In genomic region chr1:235111107-235111506, GRCh38 we compare ENCODE assay signal across 16 cellular contexts. TPM values are rescaled to one million over a fixed set of nuclear protein-coding genes. Genes with fewer than 3 reads are reported as not detected.
DNase-seq lines count a peak whose midpoint lies in the region; ATAC-seq, FAIRE-seq and TF ChIP-seq lines count a peak whose summit lies in the region.
"Had no signal": no experiment of that assay in that cellular context is flagged by ENCODE, and none has a peak within 500 bp of the region (broad histone marks: within the 10 kb centered on the region; RNA-seq: fewer than 3 reads in every experiment).

No MANE protein-coding gene starts in this region.

- H4K20me1 ChIP-seq in K562 (replicated peaks; ENCODE audit: control insufficient read depth, insufficient read depth, low read length) = no peaks in the 10 kb centered on the region

- no peak for TF ChIP-seq CTCF in K562 (IDR thresholded peaks at IDR 0.05 in 2 of 3, conservative IDR thresholded peaks at IDR 0.05 in 1 of 3; ENCODE audit: insufficient read depth in 2 of 3, low read depth in 1 of 3, low read length in 3 of 3)
- no peak for TF ChIP-seq CTCF in breast epithelium (IDR thresholded peaks at IDR 0.05)

- H3K9me3 ChIP-seq in K562 (replicated peaks; ENCODE audit: control insufficient read depth, insufficient read depth, low read depth, low read length) (no peaks in the 10 kb centered on the region), breast epithelium (no peaks in the 10 kb centered on the region)
- H3K9me3 ChIP-seq: A549, BE2C, HAP-1 had no signal

- no peak for ATAC-seq in activated naive CD4-positive, alpha-beta T cell treated with anti-CD3 and anti-CD28 coated beads, Interleukin-2, amount 50 U/mL, for 72 hours
- no peak for ATAC-seq in K562
- no peak for ATAC-seq in GM19463 (IDR thresholded peaks at IDR 0.05; ENCODE audit: unreplicated experiment)
- ATAC-seq: A549 had no signal

- H3K9ac ChIP-seq in K562 (ENCODE audit: insufficient read depth in 1 of 2, low read depth in 2 of 2, low read length in 2 of 2) = no peak overlapping the region

- BruUV-seq in K562 (replicated peaks; lab: Mats Ljungman, UMichigan) = no TSS peak

- H3K27ac Mint-ChIP-seq in activated naive CD4-positive, alpha-beta T cell treated with anti-CD3 and anti-CD28 coated beads, Interleukin-2, amount 50 U/mL, for 72 hours = peak overlapping the region; percentile 44 to 49

- no peak overlapping the region for H2AFZ ChIP-seq in K562 (ENCODE audit: low read depth, low read length)

- intact Hi-C loops in K562 (cut with micrococcal nuclease) (no loop called here), breast epithelium (cut with DNase I; ENCODE audit: low total_unique reads) (no loop called here)

- H3K4me2 ChIP-seq in K562 (ENCODE audit: insufficient read depth, low read length) = no peak overlapping the region
- H3K4me2 ChIP-seq: A549 had no signal

- no peak for TF ChIP-seq RAD21 in K562 (CRISPR knock-in tag; conservative IDR thresholded peaks at IDR 0.05 in 1 of 2, IDR thresholded peaks at IDR 0.05 in 1 of 2)

- TF ChIP-seq POLR2A in K562 (conservative IDR thresholded peaks at IDR 0.05) (no peak), breast epithelium (IDR thresholded peaks at IDR 0.05) (no peak)

- no peak overlapping the region for H3K4me3 ChIP-seq in K562
- no peak overlapping the region for H3K4me3 ChIP-seq in breast epithelium
- H3K4me3 ChIP-seq: A549, HAP-1 had no signal

- no peak for DNase-seq in activated naive CD4-positive, alpha-beta T cell treated with anti-CD3 and anti-CD28 coated beads, Interleukin-2, amount 50 U/mL, for 72 hours (ENCODE audit: low spot score in 2 of 2)
- DNase-seq in activated naive CD4-positive, alpha-beta T cell treated with Interleukin-2 at 50 U/mL for 16 hours = no peak
- no peak for DNase-seq in RCC 7860 (ENCODE audit: low spot score)
- DNase-seq in K562 (ENCODE audit: extremely low read depth in 1 of 4, low spot score in 3 of 4) = no peak
- no peak for DNase-seq in breast epithelium (ENCODE audit: low spot score in 2 of 2)
- DNase-seq in SHP77 treated with DMSO at 0.1 percent for 48 hours (lab: John Stamatoyannopoulos, UW) = no peak
- DNase-seq: BE2C; CD4-positive, alpha-beta memory T cell; DMS79 had no signal

- H3K9me1 ChIP-seq in K562 (ENCODE audit: control insufficient read depth, insufficient read depth, low read length) = peaks cover 3% of the 10 kb centered on the region

- H3K36me3 ChIP-seq in K562 (ENCODE audit: control insufficient read depth, insufficient read depth, low read length) (peaks cover 90% of the 10 kb centered on the region), breast epithelium (no peaks in the 10 kb centered on the region)

- TF ChIP-seq EP300 in K562 (IDR thresholded peaks at IDR 0.05; ENCODE audit: low read length) = no peak

- H3K27ac ChIP-seq in K562 (ENCODE audit: extremely low read depth, low read depth, low read length) (no peak overlapping the region), breast epithelium (no peak overlapping the region)
- H3K27ac ChIP-seq: A549, C4-2B, HL-60 had no signal

- POLR2A ChIA-PET in K562 (lab: Yijun Ruan, JAX) = no interaction called here

- FAIRE-seq in RCC 7860 (lab: Jason Lieb, UNC) (peak; percentile 78), K562 (lab: Jason Lieb, UNC) (no peak)
- FAIRE-seq: A549, GM12892, H1 had no signal

- peaks cover 43% of the 10 kb centered on the region for H3K79me2 ChIP-seq in K562 (ENCODE audit: control insufficient read depth, insufficient read depth, low read length)

- CTCF ChIA-PET in K562 (lab: Yijun Ruan, JAX; ENCODE audit: low intra/inter-chr PET ratio) = no interaction called here

- peaks cover 9 to 16% of the 10 kb centered on the region in 2 experiments; a peak in 4 of 5 replicates for H3K4me1 ChIP-seq in K562 (replicated peaks in 1 of 2; ENCODE audit: control insufficient read depth in 2 of 2, insufficient read depth in 2 of 2, low read length in 2 of 2)
- H3K4me1 ChIP-seq in breast epithelium = no peaks in the 10 kb centered on the region
- H3K4me1 ChIP-seq: BE2C, HAP-1 had no signal

- no peaks in the 10 kb centered on the region for H3K9me3 Mint-ChIP-seq in activated naive CD4-positive, alpha-beta T cell treated with anti-CD3 and anti-CD28 coated beads, Interleukin-2, amount 50 U/mL, for 72 hours
- H3K9me3 Mint-ChIP-seq: CD4-positive, alpha-beta memory T cell had no signal

- peaks cover 25 to 57% of the 10 kb centered on the region in 2 donors for H3K36me3 Mint-ChIP-seq in activated naive CD4-positive, alpha-beta T cell treated with anti-CD3 and anti-CD28 coated beads, Interleukin-2, amount 50 U/mL, for 72 hours

- in situ Hi-C loops in K562 (cut with MboI) = no loop called here

- 95% methylated on average over 3 of the region's 3 CpGs for WGBS in K562 (ENCODE audit: insufficient coverage, low coverage, missing lambda C conversion rate)

- no peaks in the 10 kb centered on the region for H3K27me3 ChIP-seq in K562 (ENCODE audit: control insufficient read depth in 2 of 2, insufficient read depth in 2 of 2, low read length in 2 of 2)
- no peaks in the 10 kb centered on the region for H3K27me3 ChIP-seq in breast epithelium
- H3K27me3 ChIP-seq: BE2C had no signal

TF ChIP-seq in K562, 482 proteins besides CTCF, POLR2A, EP300 and RAD21:
- TF ChIP-seq SUPT5H (IDR thresholded peaks at IDR 0.05) = peak; percentile 42; the same call in 1 of the 2 replicates
- no peak for TF ChIP-seq ZNF75A (CRISPR knock-in tag; IDR thresholded peaks at IDR 0.05)
TF ChIP-seq in K562: peak in this region for 1.

RNA-seq across cellular contexts. Expression of gene TOMM20, which starts 17.5 kb away (rescaled TPM):
- 100 to 1,000 TPM; 144 to 147 TPM for total RNA-seq in activated naive CD4-positive, alpha-beta T cell treated with anti-CD3 and anti-CD28 coated beads, Interleukin-2, amount 50 U/mL, for 72 hours
- total RNA-seq in K562 (2011; cell fraction: chromatin; rRNA removed; ENCODE audit: low replicate concordance) = 63.5 and 133 TPM in 2 replicates
- total RNA-seq in K562 (2011; cell fraction: nucleolus; rRNA removed) = 96.9 and 106 TPM in 2 replicates
- total RNA-seq in K562 (2011; cell fraction: nucleoplasm; rRNA removed) = 165 and 259 TPM in 2 replicates
- total RNA-seq in K562 (2014; rRNA removed) = 136 and 154 TPM in 2 replicates
- total RNA-seq in K562 (2014; rRNA removed; fragmentation: Illumina TruSeq; extraction: Trizol) = 165 and 211 TPM in 2 replicates
- 124 and 131 TPM in 2 replicates for total RNA-seq in K562 (2015; rRNA removed; fragmentation: Illumina TruSeq; extraction: Trizol)
- total RNA-seq in K562 (2021) = 222 and 252 TPM in 2 replicates
- 334 and 469 TPM in 2 replicates for polyA plus RNA-seq in K562 (2011; rRNA removed)
- 47.6 and 124 TPM in 2 replicates for polyA plus RNA-seq in K562 (2011; cell fraction: cytosol; rRNA removed)
- polyA plus RNA-seq in K562 (2011; cell fraction: nucleus; rRNA removed) = 46.1 and 107 TPM in 2 replicates
- polyA plus RNA-seq in K562 (2012) = 197 and 293 TPM in 2 replicates
- polyA plus RNA-seq in K562 (2014; fragmentation: Illumina TruSeq; extraction: Trizol) = 231 and 254 TPM in 2 replicates
- polyA plus RNA-seq in K562 (2014; fragmentation: Nextera tagmentation; extraction: Ambion mirVana) = 100 to 1,000 TPM in 1 of 2 experiments, 10 to 100 TPM in 1; 70.6 to 102 TPM
- 159 and 165 TPM in 2 replicates for polyA plus RNA-seq in K562 (2014; rRNA removed)
- polyA minus RNA-seq in K562 (2011; rRNA and poly(A)+ RNA removed) = 154 and 231 TPM in 2 replicates
- polyA minus RNA-seq in K562 (2011; cell fraction: cytosol; rRNA and poly(A)+ RNA removed) = 110 and 119 TPM in 2 replicates
- 35.9 and 64.5 TPM in 2 replicates for polyA minus RNA-seq in K562 (2011; cell fraction: nucleus; rRNA and poly(A)+ RNA removed)
- 100 to 1,000 TPM; 112 to 153 (median 112) TPM for total RNA-seq in breast epithelium

RNA-seq across cellular contexts. Expression of gene RBM34, which starts 49.9 kb away (rescaled TPM):
- total RNA-seq in activated naive CD4-positive, alpha-beta T cell treated with anti-CD3 and anti-CD28 coated beads, Interleukin-2, amount 50 U/mL, for 72 hours = 100 to 1,000 TPM; 132 to 142 TPM
- 85.0 and 159 TPM in 2 replicates for total RNA-seq in K562 (2011; cell fraction: chromatin; rRNA removed; ENCODE audit: low replicate concordance)
- 54.9 and 55.4 TPM in 2 replicates for total RNA-seq in K562 (2011; cell fraction: nucleolus; rRNA removed)
- 63.6 and 66.9 TPM in 2 replicates for total RNA-seq in K562 (2011; cell fraction: nucleoplasm; rRNA removed)
- total RNA-seq in K562 (2014; rRNA removed) = 96.6 and 98.2 TPM in 2 replicates
- 135 and 160 TPM in 2 replicates for total RNA-seq in K562 (2014; rRNA removed; fragmentation: Illumina TruSeq; extraction: Trizol)
- 154 and 162 TPM in 2 replicates for total RNA-seq in K562 (2015; rRNA removed; fragmentation: Illumina TruSeq; extraction: Trizol)
- total RNA-seq in K562 (2021) = 116 and 118 TPM in 2 replicates
- polyA plus RNA-seq in K562 (2011; rRNA removed) = 57.7 and 64.0 TPM in 2 replicates
- polyA plus RNA-seq in K562 (2011; cell fraction: cytosol; rRNA removed) = 24.3 and 29.9 TPM in 2 replicates
- polyA plus RNA-seq in K562 (2011; cell fraction: nucleus; rRNA removed) = 26.5 and 31.5 TPM in 2 replicates
- 146 and 159 TPM in 2 replicates for polyA plus RNA-seq in K562 (2012)
- 145 and 178 TPM in 2 replicates for polyA plus RNA-seq in K562 (2014; fragmentation: Illumina TruSeq; extraction: Trizol)
- polyA plus RNA-seq in K562 (2014; fragmentation: Nextera tagmentation; extraction: Ambion mirVana) = 100 to 1,000 TPM; 116 to 141 TPM
- polyA plus RNA-seq in K562 (2014; rRNA removed) = 99.9 and 124 TPM in 2 replicates
- polyA minus RNA-seq in K562 (2011; rRNA and poly(A)+ RNA removed) = 26.5 and 35.5 TPM in 2 replicates
- polyA minus RNA-seq in K562 (2011; cell fraction: cytosol; rRNA and poly(A)+ RNA removed) = 15.4 and 17.8 TPM in 2 replicates
- polyA minus RNA-seq in K562 (2011; cell fraction: nucleus; rRNA and poly(A)+ RNA removed) = 34.7 and 56.6 TPM in 2 replicates
- total RNA-seq in breast epithelium = 10 to 100 TPM; 42.9 to 54.0 (median 52.2) TPM
